14 cellular contexts compared by ENCODE assay signal in genomic region chr5:56746553-56746952, GRCh38.
DNase-seq lines count a peak whose midpoint lies in the region; ATAC-seq and TF ChIP-seq lines count a peak whose summit lies in the region.
"Had no signal": no experiment of that assay in that cellular context is flagged by ENCODE, and none has a peak within 500 bp of the region (broad histone marks: within the 10 kb centered on the region; RNA-seq: fewer than 3 reads in every experiment).

No MANE protein-coding gene starts in this region.

- POLR2A ChIA-PET in PC-3 (lab: Charles Lee; ENCODE audit: unreplicated experiment) = no interaction called here

- no peak overlapping the region for H3K4me3 ChIP-seq in BLaER1 treated with 17β-estradiol and CSF1 and Interleukin-3, amounts not matched to agents 10 nM and 100 nM
- H3K4me3 ChIP-seq in Loucy (ENCODE audit: low read length, poor library complexity, severe bottlenecking) (no peak overlapping the region), PC-3 (ENCODE audit: low read length) (no peak overlapping the region)
- H3K4me3 ChIP-seq: GM12878, GM23248 had no signal

- CTCF ChIA-PET in PC-3 (lab: Charles Lee) = no interaction called here

- peak overlapping the region in 10 of 11 experiments; percentile 30 to 64 (median 42); a peak in 19 of 22 replicates for H3K4me2 ChIP-seq in BLaER1 treated with 17β-estradiol and CSF1 and Interleukin-3, amounts not matched to agents 10 nM and 100 nM
- H3K4me2 ChIP-seq in Loucy (ENCODE audit: low read depth, low read length, poor library complexity, severe bottlenecking) = no peak overlapping the region
- no peak overlapping the region for H3K4me2 ChIP-seq in PC-3 (ENCODE audit: low read length)

- H3K36me3 ChIP-seq in BLaER1 treated with 17β-estradiol and CSF1 and Interleukin-3, amounts not matched to agents 10 nM and 100 nM = peaks cover 0 to 5% (median 0%) of the 10 kb centered on the region in 11 experiments; a peak in 2 of 22 replicates
- H3K36me3 ChIP-seq in Loucy (ENCODE audit: insufficient read depth, low read length) (no peaks in the 10 kb centered on the region), PC-3 (ENCODE audit: low read depth, low read length) (no peaks in the 10 kb centered on the region)

- no peaks in the 10 kb centered on the region for H3K9me3 Mint-ChIP-seq in stimulated activated memory B cell treated with anti-CD40 and anti-IgM and Interleukin-4, amounts not matched to agents 10 μg/mL and 1 μg/mL and 100 μg/mL, for 72 hours

- H3K4me3 Mint-ChIP-seq in stimulated activated memory B cell treated with anti-CD40 and anti-IgM and Interleukin-4, amounts not matched to agents 10 μg/mL and 1 μg/mL and 100 μg/mL, for 72 hours = no peak overlapping the region
- H3K4me3 Mint-ChIP-seq: CD4-positive, CD25-positive, alpha-beta regulatory T cell had no signal

- peaks cover 30% of the 10 kb centered on the region for H3K4me1 Mint-ChIP-seq in stimulated activated memory B cell treated with anti-CD40 and anti-IgM and Interleukin-4, amounts not matched to agents 10 μg/mL and 1 μg/mL and 100 μg/mL, for 72 hours

- peak overlapping the region; percentile 38; the same call in 1 of the 2 replicates for H2AFZ ChIP-seq in Loucy (ENCODE audit: low read length)
- H2AFZ ChIP-seq in PC-3 (ENCODE audit: low read length) = no peak overlapping the region
- H2AFZ ChIP-seq: GM23248 had no signal

- no peaks in the 10 kb centered on the region for H3K27me3 ChIP-seq in BLaER1 treated with 17β-estradiol and CSF1 and Interleukin-3, amounts not matched to agents 10 nM and 100 nM
- H3K27me3 ChIP-seq in Loucy (ENCODE audit: insufficient read depth, low read length, poor library complexity, severe bottlenecking) (no peaks in the 10 kb centered on the region), PC-3 (ENCODE audit: low read length) (no peaks in the 10 kb centered on the region)

- TF ChIP-seq CTCF in Loucy (conservative IDR thresholded peaks at IDR 0.05; ENCODE audit: low read length) (no peak), PC-3 (conservative IDR thresholded peaks at IDR 0.05; ENCODE audit: low read depth, low read length) (no peak), omental fat pad (IDR thresholded peaks at IDR 0.05) (no peak)

- DNase-seq in RPMI8226 (peak; percentile 82), PC-3 (no peak), omental fat pad (ENCODE audit: low spot score) (no peak)
- DNase-seq: Calu3; CD4-positive, CD25-positive, alpha-beta regulatory T cell; DMS 273 treated with DMSO at 0.1 percent for 48 hours; GM23248 had no signal

- no peaks in the 10 kb centered on the region for H3K9me2 ChIP-seq in Loucy (replicated peaks; ENCODE audit: low read depth, low read length)
- H3K9me2 ChIP-seq in PC-3 (replicated peaks; ENCODE audit: low read length) = no peaks in the 10 kb centered on the region

- peak overlapping the region in 8 of 11 experiments; percentile 11 to 48 (median 24); a peak in 9 of 22 replicates for H3K27ac ChIP-seq in BLaER1 treated with 17β-estradiol and CSF1 and Interleukin-3, amounts not matched to agents 10 nM and 100 nM
- no peak overlapping the region for H3K27ac ChIP-seq in PC-3 (ENCODE audit: low read length)
- H3K27ac ChIP-seq: GM23248 had no signal

- no peaks in the 10 kb centered on the region for H3K36me3 Mint-ChIP-seq in stimulated activated memory B cell treated with anti-CD40 and anti-IgM and Interleukin-4, amounts not matched to agents 10 μg/mL and 1 μg/mL and 100 μg/mL, for 72 hours
- H3K36me3 Mint-ChIP-seq: CD4-positive, CD25-positive, alpha-beta regulatory T cell had no signal

- no peaks in the 10 kb centered on the region for H3K27me3 Mint-ChIP-seq in stimulated activated memory B cell treated with anti-CD40 and anti-IgM and Interleukin-4, amounts not matched to agents 10 μg/mL and 1 μg/mL and 100 μg/mL, for 72 hours
- H3K27me3 Mint-ChIP-seq: CD4-positive, CD25-positive, alpha-beta regulatory T cell had no signal

- H3F3A ChIP-seq in Loucy (ENCODE audit: low read depth) (no peaks in the 10 kb centered on the region), PC-3 (ENCODE audit: low read length, unreplicated experiment) (no peaks in the 10 kb centered on the region)

- H3K79me2 ChIP-seq in Loucy (ENCODE audit: insufficient read depth, low read length) (no peaks in the 10 kb centered on the region), PC-3 (ENCODE audit: low read length) (no peaks in the 10 kb centered on the region)

- ATAC-seq in stimulated activated memory B cell treated with anti-CD40 and anti-IgM and Interleukin-4, amounts not matched to agents 10 μg/mL and 1 μg/mL and 100 μg/mL, for 72 hours = peak; percentile 8
- no peak for ATAC-seq in PC-3
- no peak for ATAC-seq in omental fat pad (ENCODE audit: low FRiP score)
- ATAC-seq in GM19328 (IDR thresholded peaks at IDR 0.05; ENCODE audit: unreplicated experiment) = no peak
- ATAC-seq: GM12878, HCT116, HepG2 had no signal

- no TSS peak for BruUV-seq in PC-3 (replicated peaks; lab: Mats Ljungman, UMichigan)

- H4K20me1 ChIP-seq in BLaER1 treated with 17β-estradiol and CSF1 and Interleukin-3, amounts not matched to agents 10 nM and 100 nM = no peaks in the 10 kb centered on the region
- no peaks in the 10 kb centered on the region for H4K20me1 ChIP-seq in Loucy (ENCODE audit: insufficient read depth, low read length, poor library complexity, severe bottlenecking)
- H4K20me1 ChIP-seq in PC-3 (ENCODE audit: low read length) = no peaks in the 10 kb centered on the region

- intact Hi-C loops in PC-3 (cut with micrococcal nuclease) = no loop called here

- H3K9ac ChIP-seq in BLaER1 treated with 17β-estradiol and CSF1 and Interleukin-3, amounts not matched to agents 10 nM and 100 nM = no peak overlapping the region
- H3K9ac ChIP-seq in Loucy (ENCODE audit: low read depth, low read length, poor library complexity, severe bottlenecking) (no peak overlapping the region), PC-3 (ENCODE audit: low read length) (no peak overlapping the region)
- H3K9ac ChIP-seq: GM23248 had no signal

- peaks cover 14 to 80% (median 57%) of the 10 kb centered on the region in 11 experiments for H3K9me3 ChIP-seq in BLaER1 treated with 17β-estradiol and CSF1 and Interleukin-3, amounts not matched to agents 10 nM and 100 nM (replicated peaks in 1 of 11)
- H3K9me3 ChIP-seq in Loucy (ENCODE audit: insufficient read depth, low read depth, low read length) = no peaks in the 10 kb centered on the region
- no peaks in the 10 kb centered on the region for H3K9me3 ChIP-seq in PC-3 (ENCODE audit: low read length)

- H3K4me1 ChIP-seq in BLaER1 treated with 17β-estradiol and CSF1 and Interleukin-3, amounts not matched to agents 10 nM and 100 nM = peaks cover 10 to 36% (median 26%) of the 10 kb centered on the region in 10 experiments; a peak in 19 of 20 replicates
- peaks cover 19% of the 10 kb centered on the region for H3K4me1 ChIP-seq in Loucy (ENCODE audit: insufficient read depth, low read length, poor library complexity, severe bottlenecking)
- no peaks in the 10 kb centered on the region for H3K4me1 ChIP-seq in PC-3 (ENCODE audit: insufficient read depth, low read length)

- H3K27ac Mint-ChIP-seq in stimulated activated memory B cell treated with anti-CD40 and anti-IgM and Interleukin-4, amounts not matched to agents 10 μg/mL and 1 μg/mL and 100 μg/mL, for 72 hours = peak overlapping the region; percentile 70

Comparison
In these comparisons a context has a peak if more than half of its experiments do, and no peak if none do; other contexts are left out.
1. H3K4me2 ChIP-seq: peak in BLaER1 treated with 17β-estradiol and CSF1 and Interleukin-3, amounts not matched to agents 10 nM and 100 nM (10 of 11); none in Loucy (single experiment) and PC-3 (single experiment).